ENCODE assay signal across 20 cellular contexts in genomic region chr17:15307686-15308085, GRCh38. TPM values are rescaled to one million over a fixed set of nuclear protein-coding genes. Genes with fewer than 3 reads are reported as not detected.
A peak's percentile ranks its signal among the peaks of the same experiment; 100 is the strongest.
DNase-seq lines count a peak whose midpoint lies in the region; ATAC-seq and TF ChIP-seq lines count a peak whose summit lies in the region.
"Had no signal": no experiment of that assay in that cellular context is flagged by ENCODE, and none has a peak within 500 bp of the region (broad histone marks: within the 10 kb centered on the region; RNA-seq: fewer than 3 reads in every experiment).

No MANE protein-coding gene starts in this region.

- H3K4me3 ChIP-seq in left lung (no peak overlapping the region), rectal smooth muscle tissue (ENCODE audit: low read length) (no peak overlapping the region)
- H3K4me3 ChIP-seq: GM12878, HAP-1, K562 had no signal

- no peaks in the 10 kb centered on the region for H3K9me3 Mint-ChIP-seq in effector memory CD8-positive, alpha-beta T cell

- H3K4me1 ChIP-seq in left lung: no peaks in the 10 kb centered on the region
- H3K4me1 ChIP-seq in rectal smooth muscle tissue (ENCODE audit: control insufficient read depth, insufficient read depth, low read length): peaks cover 13% of the 10 kb centered on the region

- no peak overlapping the region for H3K27ac Mint-ChIP-seq in effector memory CD8-positive, alpha-beta T cell

- no peak overlapping the region for H3K9ac ChIP-seq in rectal smooth muscle tissue (ENCODE audit: low read length)

- no peak overlapping the region for H3K4me3 Mint-ChIP-seq in effector memory CD8-positive, alpha-beta T cell

- intact Hi-C loops in left lung (cut with DNase I): no loop called here

- peaks cover 6 to 15% of the 10 kb centered on the region in 2 donors for H3K27me3 Mint-ChIP-seq in effector memory CD8-positive, alpha-beta T cell

- no peaks in the 10 kb centered on the region for H3K36me3 ChIP-seq in left lung
- H3K36me3 ChIP-seq in rectal smooth muscle tissue (ENCODE audit: control insufficient read depth, insufficient read depth, low read length): no peaks in the 10 kb centered on the region
- H3K36me3 ChIP-seq: HAP-1 had no signal

- H3K9me3 ChIP-seq in left lung: no peaks in the 10 kb centered on the region
- H3K9me3 ChIP-seq: HAP-1 had no signal

- DNase-seq in AG08396 (ENCODE audit: low spot score) (peak; percentile 36), fibroblast of peridontal ligament (ENCODE audit: extremely low read depth) (peak; percentile 71), left lung (no peak), NCI-H2107 treated with DMSO at 0.1 percent for 48 hours (lab: John Stamatoyannopoulos, UW; ENCODE audit: unreplicated experiment) (no peak), COR-L47 (lab: John Stamatoyannopoulos, UW) (no peak), NCI-H82 treated with DMSO at 0.1 percent for 48 hours (lab: John Stamatoyannopoulos, UW; ENCODE audit: unreplicated experiment) (no peak)
- no peak for DNase-seq in effector memory CD8-positive, alpha-beta T cell
- DNase-seq: 8988T, C1 segment of cervical spinal cord, GDM1, NCI-H1417, NCI-H1930, NCI-H2171 treated with DMSO at 0.1 percent for 48 hours, NCI-H748 treated with DMSO at 0.1 percent for 48 hours had no signal

- peak; percentile 40 for ATAC-seq in left lung
- ATAC-seq in effector memory CD8-positive, alpha-beta T cell (replicated peaks): no peak
- ATAC-seq: GM12878, K562 had no signal

- no peak overlapping the region for H3K27ac ChIP-seq in left lung
- H3K27ac ChIP-seq in rectal smooth muscle tissue (ENCODE audit: low read depth, low read length): peak overlapping the region; percentile 41
- H3K27ac ChIP-seq: RWPE1 had no signal

- no peaks in the 10 kb centered on the region for H3K4me1 Mint-ChIP-seq in effector memory CD8-positive, alpha-beta T cell (ENCODE audit: low read depth in 2 of 2)

- no peak for TF ChIP-seq CTCF in left lung (IDR thresholded peaks at IDR 0.05)

- no peaks in the 10 kb centered on the region for H3K27me3 ChIP-seq in left lung
- H3K27me3 ChIP-seq in rectal smooth muscle tissue (ENCODE audit: control insufficient read depth, insufficient read depth, low read length): no peaks in the 10 kb centered on the region

- H3K36me3 Mint-ChIP-seq in effector memory CD8-positive, alpha-beta T cell (ENCODE audit: insufficient read depth): no peaks in the 10 kb centered on the region

RNA-seq across cellular contexts. Expression of gene TEKT3, which starts 33.7 kb away (rescaled TPM):
- total RNA-seq in left lung: 1 to 10 TPM in 1 of 2 donors, under 1 TPM in 1; 0.41 to 1.8 TPM
- total RNA-seq: GM12878, K562, NCI-H460 had no signal

RNA-seq across cellular contexts. Expression of gene PMP22, which starts 42.6 kb away (rescaled TPM):
- total RNA-seq in left lung: 100 to 1,000 TPM; 109 to 165 TPM

Comparison
In these comparisons a context has a peak if more than half of its experiments do, and no peak if none do; other contexts are left out.
1. DNase-seq: peak in AG08396 (single experiment) and fibroblast of peridontal ligament (single experiment); none in left lung (0 of 2), NCI-H2107 treated with DMSO at 0.1 percent for 48 hours (single experiment), COR-L47 (single experiment), NCI-H82 treated with DMSO at 0.1 percent for 48 hours (single experiment) and effector memory CD8-positive, alpha-beta T cell (0 of 3).